ENCODE assay signal across 1 cellular context in the genomic region with DNA sequence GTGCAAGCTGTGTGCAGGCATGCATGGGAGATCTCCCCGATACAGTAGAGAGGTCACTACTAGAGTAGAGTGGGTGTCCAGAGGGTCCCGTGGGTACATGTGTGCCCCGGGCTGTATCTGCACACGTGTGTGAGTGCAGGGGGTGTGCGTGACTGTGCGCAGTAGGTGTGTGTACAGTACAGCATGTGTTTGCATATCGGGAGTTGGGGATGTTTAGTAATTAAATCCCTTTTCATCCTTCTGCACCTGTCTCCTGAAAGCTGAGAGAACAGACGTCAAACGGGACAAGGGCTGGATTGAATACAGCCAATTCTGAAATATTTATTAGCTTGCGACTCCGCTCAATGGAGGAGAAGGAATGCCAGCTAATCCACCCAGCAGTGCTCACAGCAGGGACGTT.
TF ChIP-seq lines count a peak whose summit lies in the region.

No MANE protein-coding gene starts in this region.

TF ChIP-seq in HepG2, 621 proteins besides CTCF, POLR2A, EP300 and RAD21 (continued from another document):
- TF ChIP-seq, protein P1, sequence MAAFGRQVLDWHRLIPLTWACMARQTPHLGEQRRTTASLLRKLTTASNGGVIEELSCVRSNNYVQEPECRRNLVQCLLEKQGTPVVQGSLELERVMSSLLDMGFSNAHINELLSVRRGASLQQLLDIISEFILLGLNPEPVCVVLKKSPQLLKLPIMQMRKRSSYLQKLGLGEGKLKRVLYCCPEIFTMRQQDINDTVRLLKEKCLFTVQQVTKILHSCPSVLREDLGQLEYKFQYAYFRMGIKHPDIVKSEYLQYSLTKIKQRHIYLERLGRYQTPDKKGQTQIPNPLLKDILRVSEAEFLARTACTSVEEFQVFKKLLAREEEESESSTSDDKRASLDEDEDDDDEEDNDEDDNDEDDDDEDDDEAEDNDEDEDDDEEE (CRISPR knock-in tag; IDR thresholded peaks at IDR 0.05): no peak
- TF ChIP-seq HOXA3 (CRISPR knock-in tag; IDR thresholded peaks at IDR 0.05): no peak
- no peak for TF ChIP-seq CBX5 (CRISPR knock-in tag; IDR thresholded peaks at IDR 0.05; ENCODE audit: borderline replicate concordance)
- no peak for TF ChIP-seq SSRP1 (CRISPR knock-in tag; IDR thresholded peaks at IDR 0.05)
- TF ChIP-seq CCDC6 (CRISPR knock-in tag; IDR thresholded peaks at IDR 0.05): no peak
- TF ChIP-seq CCAR2 (optimal IDR thresholded peaks at IDR 0.05; ENCODE audit: low read depth, low read length): no peak
- no peak for TF ChIP-seq HNRNPH1 (optimal IDR thresholded peaks at IDR 0.05; ENCODE audit: low read depth, low read length)
- TF ChIP-seq ZNF331 (CRISPR knock-in tag; IDR thresholded peaks at IDR 0.05): no peak
- TF ChIP-seq EED (CRISPR knock-in tag; IDR thresholded peaks at IDR 0.05): no peak
TF ChIP-seq in HepG2: peak in this region for 0.
